Comparison of ENCODE assay signal across 29 cellular contexts in the genomic region with DNA sequence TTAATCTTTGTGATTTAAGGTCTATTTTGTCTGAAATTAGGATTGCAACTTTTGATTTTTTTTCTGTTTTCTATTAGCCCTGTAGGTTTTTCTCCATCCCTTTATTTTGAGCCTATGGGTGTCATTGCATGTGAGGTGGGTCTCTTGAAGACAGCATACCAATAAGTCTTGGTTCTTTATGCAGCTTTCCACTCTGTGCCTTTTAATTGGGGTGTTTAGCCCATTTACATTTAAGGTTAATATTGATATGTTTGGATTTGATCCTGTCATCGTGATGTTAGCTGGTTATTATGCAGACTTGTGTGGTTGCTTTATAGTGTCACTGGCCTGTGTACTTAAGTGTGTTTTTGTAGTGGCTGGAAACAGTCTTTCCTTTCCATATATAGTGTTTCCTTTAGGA.
"Had no signal": no experiment of that assay in that cellular context is flagged by ENCODE, and none has a peak within 500 bp of the region (broad histone marks: within the 10 kb centered on the region; RNA-seq: fewer than 3 reads in every experiment).

No MANE protein-coding gene starts in this region.

- H3K27ac ChIP-seq: brain microvascular endothelial cell, coronary artery, epithelial cell of prostate, esophagus squamous epithelium, heart right ventricle, WERI-Rb-1 had no signal

- FAIRE-seq: astrocyte, bronchial epithelial cell had no signal

- ATAC-seq: activated CD4-positive, CD25-positive, alpha-beta regulatory T cell treated with anti-CD3 and anti-CD28 coated beads, Interleukin-2, amount 50 U/mL, for 24 hours; activated CD8-positive, alpha-beta T cell treated with anti-CD3 and anti-CD28 coated beads for 36 hours; activated T-cell treated with anti-CD3 and anti-CD28 coated beads, Interleukin-2, amount 50 U/mL, for 4 hours; activated T-helper 17 cell treated with anti-CD3 and anti-CD28 coated beads, Interleukin-2, amount 50 U/mL, for 72 hours; effector memory CD8-positive, alpha-beta T cell; gastroesophageal sphincter; heart right ventricle; T-helper 17 cell had no signal

- DNase-seq: activated B cell treated with CpG ODN at 0.5 μM for 24 hours; activated CD4-positive, alpha-beta T cell treated with anti-CD3 and anti-CD28 coated beads for 48 hours; activated CD4-positive, alpha-beta T cell treated with anti-CD3 and anti-CD28 coated beads, Interleukin-2, amount 50 U/mL, for 1 hour; activated CD4-positive, alpha-beta T cell treated with anti-CD3 and anti-CD28 coated beads, Interleukin-2, amount 50 U/mL, for 48 hours; activated CD8-positive, alpha-beta memory T cell treated with anti-CD3 and anti-CD28 coated beads for 24 hours; activated CD8-positive, alpha-beta T cell treated with anti-CD3 and anti-CD28 coated beads for 36 hours; activated effector memory CD4-positive, alpha-beta T cell treated with Interleukin-2 at 50 U/mL for 16 hours; activated gamma-delta T cell treated with Interleukin-2 at 50 U/mL for 16 hours; activated naive CD4-positive, alpha-beta T cell treated with anti-CD3 and anti-CD28 coated beads, Interleukin-2, amount 50 U/mL, for 16 hours; activated naive CD4-positive, alpha-beta T cell treated with Interleukin-2 at 50 U/mL for 16 hours; activated T-cell treated with anti-CD3 and anti-CD28 coated beads, Interleukin-2, amount 50 U/mL, for 4 hours; amniotic stem cell; anterior cingulate cortex; brain microvascular endothelial cell; effector CD4-positive, alpha-beta T cell; effector memory CD8-positive, alpha-beta T cell; esophagus squamous epithelium; foreskin melanocyte; heart right ventricle; T-helper 17 cell; T1000; WERI-Rb-1 had no signal

- H3K27me3 ChIP-seq: brain microvascular endothelial cell, esophagus squamous epithelium, gastroesophageal sphincter, heart right ventricle had no signal

- H3K36me3 ChIP-seq: brain microvascular endothelial cell, gastroesophageal sphincter, heart right ventricle, WERI-Rb-1 had no signal

- H3K4me3 ChIP-seq: coronary artery, esophagus squamous epithelium, gastroesophageal sphincter, heart right ventricle had no signal
